Comparison of ENCODE assay signal across 9 cellular contexts in genomic region chr1:204296431-204296988, GRCh38.
DNase-seq lines count a peak whose midpoint lies in the region; ATAC-seq and TF ChIP-seq lines count a peak whose summit lies in the region.
"Had no signal": no experiment of that assay in that cellular context is flagged by ENCODE, and none has a peak within 500 bp of the region (broad histone marks: within the 10 kb centered on the region; RNA-seq: fewer than 3 reads in every experiment).

No MANE protein-coding gene starts in this region.

- TF ChIP-seq EP300 in transverse colon (IDR thresholded peaks at IDR 0.05; ENCODE audit: low read depth), result no peak

- intact Hi-C loops in transverse colon (cut with DNase I; ENCODE audit: low total_unique reads), result no loop called here

- H3K36me3 ChIP-seq in transverse colon, result no peaks in the 10 kb centered on the region

- WGBS in transverse colon (ENCODE audit: low coverage in 1 of 2), 2 donors, result 56 to 59% methylated on average over 5 to 7 of the region's 7 CpGs

- peak overlapping the region; percentile 37 to 69 (median 50) for H3K27ac ChIP-seq in transverse colon

- in situ Hi-C loops in transverse colon (cut with MboI; ENCODE audit: low pct_ligation_motif_present in 1 of 4, low pct_unique_long_range_greater_than_20kb in 1 of 4, low sequenced_read_pairs in 3 of 4), result no loop called here

- no peak overlapping the region for H3K4me3 ChIP-seq in transverse colon

- H3K27me3 ChIP-seq in transverse colon, result no peaks in the 10 kb centered on the region

- H3K4me1 ChIP-seq in transverse colon, result peaks cover 9 to 48% (median 24%) of the 10 kb centered on the region in 4 donors

- no peak for TF ChIP-seq CTCF in transverse colon (IDR thresholded peaks at IDR 0.05)

- DNase-seq in NOMO-1 treated with DMSO at 0.1 percent for 48 hours (lab: John Stamatoyannopoulos, UW; ENCODE audit: unreplicated experiment) (peak; percentile 17), NOMO-1 (lab: John Stamatoyannopoulos, UW; ENCODE audit: unreplicated experiment in 2 of 2) (no peak), amniotic epithelial cell (ENCODE audit: low read depth) (peak; percentile 96), left lobe of liver (ENCODE audit: low spot score) (no peak), transverse colon (no peak), middle frontal gyrus (ENCODE audit: extremely low spot score, low spot score) (no peak)
- DNase-seq in stimulated activated CD8-positive, alpha-beta memory T cell treated with anti-CD3 and anti-CD28 coated beads, Interleukin-4, amount 100 ng/mL, for 48 hours, result no peak
- DNase-seq: activated T-cell treated with anti-CD3 and anti-CD28 coated beads, Interleukin-2, amount 50 U/mL, for 72 hours had no signal

- H3K9me3 ChIP-seq in transverse colon, result no peaks in the 10 kb centered on the region

- ATAC-seq in left lobe of liver, result peak; percentile 3
- ATAC-seq in HG03439 (IDR thresholded peaks at IDR 0.05; ENCODE audit: unreplicated experiment), result no peak
- ATAC-seq: activated T-cell treated with anti-CD3 and anti-CD28 coated beads, Interleukin-2, amount 50 U/mL, for 72 hours had no signal

- no peak for TF ChIP-seq POLR2A in transverse colon (IDR thresholded peaks at IDR 0.05)

Comparison
In these comparisons a context has a peak if more than half of its experiments do, and no peak if none do; other contexts are left out.
1. DNase-seq: peak in NOMO-1 treated with DMSO at 0.1 percent for 48 hours (single experiment) and amniotic epithelial cell (single experiment); none in NOMO-1 (0 of 2), left lobe of liver (single experiment), transverse colon (single experiment), stimulated activated CD8-positive, alpha-beta memory T cell treated with anti-CD3 and anti-CD28 coated beads, Interleukin-4, amount 100 ng/mL, for 48 hours (single experiment) and middle frontal gyrus (single experiment).